In the genomic region with DNA sequence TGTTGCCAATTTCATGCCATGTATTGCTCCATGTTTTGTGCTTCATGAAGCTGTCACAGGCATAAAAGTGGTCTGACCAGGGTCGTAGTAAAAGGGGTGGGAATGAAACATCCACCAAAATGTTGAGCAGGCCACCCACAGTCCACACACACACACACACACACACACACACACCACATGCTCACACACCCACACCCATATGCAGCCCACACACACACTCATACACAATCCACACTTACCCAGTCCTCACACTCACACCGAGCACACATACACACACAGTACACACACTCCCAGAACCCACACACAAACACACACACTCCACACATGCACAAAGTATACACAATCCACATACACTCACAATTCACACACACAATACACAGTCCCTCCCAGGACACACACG, we compare ENCODE assay signal across 1 cellular context.
TF ChIP-seq lines count a peak whose summit lies in the region.

No MANE protein-coding gene starts in this region.

TF ChIP-seq in GM23338, 12 proteins besides CTCF, POLR2A, EP300 and RAD21:
- TF ChIP-seq EZH2phosphoT487 (IDR thresholded peaks at IDR 0.05; ENCODE audit: unreplicated experiment) (no peak), JUNB (IDR thresholded peaks at IDR 0.05; ENCODE audit: unreplicated experiment) (no peak), NANOG (IDR thresholded peaks at IDR 0.05; ENCODE audit: borderline replicate concordance) (no peak), EZH2 (IDR thresholded peaks at IDR 0.05; ENCODE audit: low read depth, unreplicated experiment) (no peak), STAT1 (IDR thresholded peaks at IDR 0.05; ENCODE audit: unreplicated experiment) (no peak), CREB1 (CRISPR knock-in tag; IDR thresholded peaks at IDR 0.05; ENCODE audit: low read depth) (no peak), POLR2AphosphoS5 (IDR thresholded peaks at IDR 0.05; ENCODE audit: low read depth) (no peak), ETS1 (IDR thresholded peaks at IDR 0.05) (no peak)
